In the genomic region with DNA sequence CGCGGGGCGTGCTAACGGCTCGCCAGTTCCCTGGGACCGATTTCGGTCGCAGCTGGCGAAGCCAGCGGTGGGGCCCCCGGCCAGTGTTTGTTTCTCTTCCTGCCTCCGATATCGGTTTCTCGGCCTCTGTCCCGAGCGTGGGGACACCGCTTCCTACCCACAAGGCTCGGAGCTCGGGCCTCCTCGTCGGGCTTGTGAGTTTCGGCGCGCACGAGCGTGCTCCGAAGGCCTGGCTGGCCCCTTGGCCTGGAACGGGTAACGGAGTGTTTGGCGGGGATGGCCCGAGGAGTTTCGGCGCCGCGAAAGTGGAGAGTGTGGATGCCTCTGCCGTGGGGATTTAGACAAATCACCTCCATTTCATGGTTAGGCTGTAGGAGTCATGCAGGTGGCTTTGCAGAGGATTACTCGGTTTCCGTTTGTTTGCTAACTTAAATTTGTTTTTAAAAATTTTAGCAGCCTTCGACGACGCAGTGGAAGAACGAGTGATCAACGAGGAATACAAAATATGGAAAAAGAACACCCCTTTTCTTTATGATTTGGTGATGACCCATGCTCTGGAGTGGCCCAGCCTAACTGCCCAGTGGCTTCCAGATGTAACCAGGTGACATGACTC, we compare ENCODE assay signal across 8 cellular contexts. TPM values are rescaled to one million over a fixed set of nuclear protein-coding genes. Genes with fewer than 3 reads are reported as not detected.
DNase-seq lines count a peak whose midpoint lies in the region; ATAC-seq and TF ChIP-seq lines count a peak whose summit lies in the region.

No MANE protein-coding gene starts in this region.

- peak overlapping the region; percentile 87 for H4K91ac ChIP-seq in neuronal stem cell (ENCODE audit: low read depth, low read length, poor library complexity)

- H2BK15ac ChIP-seq in neuronal stem cell (ENCODE audit: low read length) = peak overlapping the region; percentile 60

- peak overlapping the region; percentile 92 for H3K27ac Mint-ChIP-seq in Caco-2 (ENCODE audit: unreplicated experiment)

- H3K27me3 ChIP-seq in Caco-2 (replicated peaks; ENCODE audit: control insufficient read depth, insufficient read depth, low read length) (no peaks in the 10 kb centered on the region), esophagus muscularis mucosa (no peaks in the 10 kb centered on the region), neuronal stem cell (ENCODE audit: control insufficient read depth in 3 of 3, insufficient read depth in 3 of 3, low read depth in 1 of 3, low read length in 3 of 3) (no peaks in the 10 kb centered on the region)

- H3K14ac ChIP-seq in neuronal stem cell (ENCODE audit: low read length) = peak overlapping the region; percentile 94

- H2BK120ac ChIP-seq in neuronal stem cell (ENCODE audit: low read depth, low read length) = peak overlapping the region; percentile 91

- H4K8ac ChIP-seq in neuronal stem cell (ENCODE audit: low read depth, low read length) = peak overlapping the region; percentile 96

- intact Hi-C loops in Caco-2 (cut with micrococcal nuclease; ENCODE audit: unreplicated experiment) = no loop called here
- intact Hi-C loops in esophagus muscularis mucosa (cut with DNase I) = loop anchor here (5.0 kb wide), 1 partner anchor 56 kb away; no protein-coding TSS in a partner anchor

- peak in 1 of 2 experiments; percentile 36 for DNase-seq in Caco-2
- DNase-seq in RWPE1 (ENCODE audit: low spot score) = no peak
- DNase-seq in esophagus muscularis mucosa (ENCODE audit: extremely low spot score) = no peak
- no peak for DNase-seq in neuronal stem cell (ENCODE audit: low spot score)
- DNase-seq in putamen (ENCODE audit: low spot score) = no peak
- no peak for DNase-seq in cerebellar cortex (ENCODE audit: low spot score)
- no peak for DNase-seq in HCEC 1CT

- peaks cover 52% of the 10 kb centered on the region for H3K36me3 Mint-ChIP-seq in Caco-2 (ENCODE audit: insufficient read depth, unreplicated experiment)

- H2AFZ ChIP-seq in neuronal stem cell (ENCODE audit: low read length) = peak overlapping the region; percentile 93

- no peak for TF ChIP-seq POLR2A in esophagus muscularis mucosa (IDR thresholded peaks at IDR 0.05; ENCODE audit: low read depth)

- peaks cover 4% of the 10 kb centered on the region for H3K79me1 ChIP-seq in neuronal stem cell (ENCODE audit: low read depth, low read length)

- H3K27ac ChIP-seq in RWPE1 (peak overlapping the region; percentile 94), esophagus muscularis mucosa (replicated peaks in 1 of 4) (peak overlapping the region; percentile 99), neuronal stem cell (replicated peaks; ENCODE audit: low read length) (peak overlapping the region; percentile 71)

- H3K9me3 Mint-ChIP-seq in Caco-2 (ENCODE audit: unreplicated experiment) = no peaks in the 10 kb centered on the region

- H3K4me3 ChIP-seq in Caco-2 (ENCODE audit: low read depth, low read length) (peak overlapping the region; percentile 80), esophagus muscularis mucosa (peak overlapping the region; percentile 72 to 91 (median 82)), neuronal stem cell (ENCODE audit: low read length in 2 of 2) (peak overlapping the region; percentile 79 to 87)

- H3K4me1 ChIP-seq in Caco-2 (0 out of 2 replicates have a peak, but pooled peaks cover 7% of the 10 kb centered on the region), esophagus muscularis mucosa (peaks cover 38 to 77% (median 72%) of the 10 kb centered on the region in 4 donors), neuronal stem cell (ENCODE audit: control insufficient read depth in 2 of 2, insufficient read depth in 1 of 2, low read depth in 1 of 2, low read length in 2 of 2) (peaks cover 5% of the 10 kb centered on the region in 2 donors)

- peak overlapping the region; percentile 99 for H3K9ac ChIP-seq in neuronal stem cell (ENCODE audit: low read depth, low read length, poor library complexity)

- POLR2A ChIA-PET in Caco-2 (lab: Charles Lee) = interaction anchor here (0.6 to 1.2 kb wide), 4 partner anchors 9 to 315 kb away, joined by 4 to 10 read pairs (median 5); partner anchors contain the start of genes BSDC1 and MARCKSL1
- POLR2A ChIA-PET in RWPE1 (lab: Yijun Ruan, JAX; ENCODE audit: low non-redundant PET) = interaction anchor here (0.5 to 0.9 kb wide), 4 partner anchors 9 to 50 kb away, joined by 3 to 10 read pairs (median 4); no protein-coding TSS in a partner anchor

- BruUV-seq in Caco-2 (replicated peaks; lab: Mats Ljungman, UMichigan) = no TSS peak

- peak overlapping the region; percentile 99 for H3K23ac ChIP-seq in neuronal stem cell (ENCODE audit: low read depth, low read length, poor library complexity)

- peak; percentile 22 for ATAC-seq in GM21367 (IDR thresholded peaks at IDR 0.05; ENCODE audit: unreplicated experiment)

- peak overlapping the region; percentile 83 for H3K4me3 Mint-ChIP-seq in Caco-2 (ENCODE audit: unreplicated experiment)

- H3K36me3 ChIP-seq in Caco-2 (ENCODE audit: control insufficient read depth, insufficient read depth, low read length) = no peaks in the 10 kb centered on the region; the same call in 1 of the 2 replicates
- H3K36me3 ChIP-seq in esophagus muscularis mucosa = peaks cover 7 to 36% (median 29%) of the 10 kb centered on the region in 4 donors
- H3K36me3 ChIP-seq in neuronal stem cell (replicated peaks in 1 of 2; ENCODE audit: control insufficient read depth in 2 of 2, insufficient read depth in 2 of 2, low read length in 2 of 2) = peaks cover 19 to 60% of the 10 kb centered on the region in 2 donors

- TF ChIP-seq CTCF in Caco-2 (IDR thresholded peaks at IDR 0.05; ENCODE audit: insufficient read depth in 1 of 2, low read depth in 1 of 2, low read length in 1 of 2, severe bottlenecking in 1 of 2, unreplicated experiment in 1 of 2) (no peak), RWPE1 (conservative IDR thresholded peaks at IDR 0.05; ENCODE audit: low read depth) (no peak), esophagus muscularis mucosa (IDR thresholded peaks at IDR 0.05) (no peak)

- CTCF ChIA-PET in Caco-2 (lab: Charles Lee) = interaction anchor here (0.7 to 0.9 kb wide), 2 partner anchors 254 to 300 kb away, joined by 3 read pairs; no protein-coding TSS in a partner anchor
- CTCF ChIA-PET in RWPE1 (lab: Yijun Ruan, JAX) = no interaction called here

- peak overlapping the region; percentile 10 for H2AK5ac ChIP-seq in neuronal stem cell (ENCODE audit: low read depth, low read length)

- peak overlapping the region; percentile 62 for H2BK5ac ChIP-seq in neuronal stem cell (ENCODE audit: low read length)

- WGBS in esophagus muscularis mucosa = 4% methylated on average over 7 of the region's 43 CpGs
- no CpG with 5 or more reads among the region's 43 CpGs for WGBS in neuronal stem cell (ENCODE audit: extremely low coverage in 2 of 2, insufficient read length in 2 of 2, insufficient replicate concordance in 1 of 2), 2 donors

- no peak for TF ChIP-seq EP300 in esophagus muscularis mucosa (IDR thresholded peaks at IDR 0.05)

- peak overlapping the region; percentile 71 for H3K4me2 ChIP-seq in neuronal stem cell (ENCODE audit: insufficient read depth, low read length, poor library complexity, severe bottlenecking)

- peak overlapping the region; percentile 41 for H2BK12ac ChIP-seq in neuronal stem cell (ENCODE audit: low read length)

- peak overlapping the region; percentile 98 for H3K4ac ChIP-seq in neuronal stem cell (ENCODE audit: low read length)

- H3K4me1 Mint-ChIP-seq in Caco-2 (ENCODE audit: low read depth, unreplicated experiment) = no peaks in the 10 kb centered on the region

- no peaks in the 10 kb centered on the region for H3K27me3 Mint-ChIP-seq in Caco-2 (ENCODE audit: insufficient read depth, unreplicated experiment)

- no peaks in the 10 kb centered on the region for H3K9me3 ChIP-seq in Caco-2
- H3K9me3 ChIP-seq in esophagus muscularis mucosa = no peaks in the 10 kb centered on the region
- peaks cover 0 to 11% of the 10 kb centered on the region in 2 donors for H3K9me3 ChIP-seq in neuronal stem cell (replicated peaks in 1 of 2; ENCODE audit: control insufficient read depth in 2 of 2, insufficient read depth in 1 of 2, low read depth in 1 of 2, low read length in 2 of 2)

- peak overlapping the region; percentile 100 for H3K18ac ChIP-seq in neuronal stem cell (ENCODE audit: low read length)

RNA-seq across cellular contexts. Expression of gene RBBP4, which starts 0.6 kb away (rescaled TPM):
- total RNA-seq in Caco-2 (2022) (175 and 179 TPM in 2 replicates), esophagus muscularis mucosa (10 to 100 TPM; 83.0 to 98.8 (median 92.2) TPM)
- 209 TPM for polyA plus RNA-seq in neuronal stem cell (2013, experiment 1 of 2)
- 210 TPM for polyA plus RNA-seq in neuronal stem cell (2013, experiment 2 of 2)

RNA-seq across cellular contexts. Expression of gene ZBTB8OS, which starts 1.2 kb away (rescaled TPM):
- total RNA-seq in Caco-2 (2022) = 50.5 and 52.5 TPM in 2 replicates
- total RNA-seq in esophagus muscularis mucosa = 10 to 100 TPM; 19.6 to 31.1 (median 25.8) TPM
- polyA plus RNA-seq in neuronal stem cell (2013, experiment 1 of 2) = 43.1 TPM
- polyA plus RNA-seq in neuronal stem cell (2013, experiment 2 of 2) = 44.1 TPM

RNA-seq across cellular contexts. Expression of gene SYNC, which starts 51.0 kb away (rescaled TPM):
- total RNA-seq in Caco-2 (2022) (0.20 TPM in 1 of 2 replicates, not detected in the other), esophagus muscularis mucosa (100 to 1,000 TPM; 111 to 201 (median 153) TPM)
- 0.03 TPM for polyA plus RNA-seq in neuronal stem cell (2013, experiment 1 of 2)
- 0.03 TPM for polyA plus RNA-seq in neuronal stem cell (2013, experiment 2 of 2)

Comparison
In these comparisons a context has a peak if more than half of its experiments do, and no peak if none do; other contexts are left out.
1. RNA of gene SYNC, which starts 51.0 kb away (total RNA-seq): 111 to 201 TPM in esophagus muscularis mucosa; 0.20 TPM in Caco-2; every median in the first group is over 10 times any median in the second.
2. Peak in every context shown above with its lines, with median percentiles within 50 percentile points of each other: H3K4me3 ChIP-seq and H3K27ac ChIP-seq.